In genomic region chr6:157764346-157765068, GRCh38 we compare ENCODE assay signal across 8 cellular contexts. TPM values are rescaled to one million over a fixed set of nuclear protein-coding genes. Genes with fewer than 3 reads are reported as not detected.
A peak's percentile ranks its signal among the peaks of the same experiment; 100 is the strongest.
DNase-seq lines count a peak whose midpoint lies in the region; ATAC-seq and TF ChIP-seq lines count a peak whose summit lies in the region.

No MANE protein-coding gene starts in this region.

- peak overlapping the region; percentile 72 for H3K27ac ChIP-seq in stomach smooth muscle (ENCODE audit: low read length)

- no peaks in the 10 kb centered on the region for H3K36me3 ChIP-seq in stomach smooth muscle (ENCODE audit: control insufficient read depth in 2 of 2, insufficient read depth in 2 of 2, low read length in 2 of 2)

- H3K4me3 ChIP-seq in stomach smooth muscle (ENCODE audit: low read length in 2 of 2), result peak overlapping the region; percentile 10 to 47

- ATAC-seq in GM18858 (IDR thresholded peaks at IDR 0.05; ENCODE audit: unreplicated experiment) (peak; percentile 50), HG03045 (IDR thresholded peaks at IDR 0.05; ENCODE audit: unreplicated experiment) (peak; percentile 54)

- H3K9ac ChIP-seq in stomach smooth muscle (ENCODE audit: low read length in 2 of 2), result peak overlapping the region; percentile 30 to 39

- H3K4me1 ChIP-seq in stomach smooth muscle (ENCODE audit: control insufficient read depth, insufficient read depth, low read length), result peaks cover 24% of the 10 kb centered on the region

- H3K9me3 ChIP-seq in stomach smooth muscle (ENCODE audit: control insufficient read depth in 2 of 2, low read length in 2 of 2), result no peaks in the 10 kb centered on the region

- no peaks in the 10 kb centered on the region for H3K27me3 ChIP-seq in stomach smooth muscle (ENCODE audit: control insufficient read depth in 1 of 2, insufficient read depth in 2 of 2, low read length in 2 of 2)

- peak; percentile 48 to 75 for DNase-seq in activated T-helper 1 cell treated with anti-CD3 and anti-CD28 coated beads, Interleukin-2, amount 50 U/mL, for 16 hours (ENCODE audit: low read depth in 1 of 2, low spot score in 1 of 2)
- DNase-seq in fibroblast of peridontal ligament (ENCODE audit: extremely low read depth) (peak; percentile 100), non-pigmented ciliary epithelial cell (ENCODE audit: low read depth) (peak; percentile 98), NCI-H1436 treated with DMSO at 0.1 percent for 48 hours (lab: John Stamatoyannopoulos, UW) (no peak)

TF ChIP-seq in PFSK-1, 5 proteins besides CTCF, POLR2A, EP300 and RAD21:
- TF ChIP-seq TAF1 (IDR thresholded peaks at IDR 0.05; ENCODE audit: borderline replicate concordance, insufficient read depth, low read length) (peak; percentile 50; the same call in 1 of the 2 replicates), SIN3A (IDR thresholded peaks at IDR 0.05; ENCODE audit: borderline replicate concordance, insufficient read depth, low read length) (peak; percentile 90; the same call in 1 of the 2 replicates), REST (IDR thresholded peaks at IDR 0.05; ENCODE audit: insufficient read depth in 1 of 2, low read depth in 2 of 2, low read length in 2 of 2) (peak in 1 of 2 experiments; percentile 31; a peak in 1 of 4 replicates), FOXP2 (optimal IDR thresholded peaks at IDR 0.05; ENCODE audit: borderline replicate concordance, extremely low read depth, extremely low read length, insufficient read depth) (peak; percentile 99), POLR2AphosphoS5 (IDR thresholded peaks at IDR 0.05; ENCODE audit: low read depth, low read length) (peak; percentile 28; the same call in 1 of the 2 replicates)

RNA-seq across cellular contexts. Expression of gene SNX9, which starts 58.5 kb away (rescaled TPM):
- 25.5 TPM for polyA plus RNA-seq in PFSK-1 (2012; ENCODE audit: insufficient read length, low read depth)
